ENCODE assay signal across 1 cellular context in genomic region chr1:5976726-5977493, GRCh38.
TF ChIP-seq lines count a peak whose summit lies in the region.

No MANE protein-coding gene starts in this region.

TF ChIP-seq in HCT116, 20 proteins besides CTCF, POLR2A, EP300 and RAD21 (continued from another document):
- TF ChIP-seq ELF1 (IDR thresholded peaks at IDR 0.05; ENCODE audit: borderline replicate concordance, low read depth) = no peak
- no peak for TF ChIP-seq SIN3A (IDR thresholded peaks at IDR 0.05; ENCODE audit: low read depth)
- no peak for TF ChIP-seq ZBTB33 (IDR thresholded peaks at IDR 0.05; ENCODE audit: extremely low read depth, insufficient replicate concordance, low read length)
- no peak for TF ChIP-seq FOSL1 (IDR thresholded peaks at IDR 0.05; ENCODE audit: low read depth)
- no peak for TF ChIP-seq TCF7L2 (IDR thresholded peaks at IDR 0.05; ENCODE audit: borderline replicate concordance, extremely low read depth, insufficient read depth, insufficient read length)
- no peak for TF ChIP-seq CBX3 (IDR thresholded peaks at IDR 0.05; ENCODE audit: low read depth)
- no peak for TF ChIP-seq ZNF274 (IDR thresholded peaks at IDR 0.05; ENCODE audit: low read depth, low read length)
- no peak for TF ChIP-seq EZH2 (IDR thresholded peaks at IDR 0.05)
- TF ChIP-seq MAX (IDR thresholded peaks at IDR 0.05) = no peak
- TF ChIP-seq POLR2AphosphoS5 (IDR thresholded peaks at IDR 0.05; ENCODE audit: low read depth, low read length) = no peak
- TF ChIP-seq ZFX (IDR thresholded peaks at IDR 0.05) = no peak
- no peak for TF ChIP-seq REST (IDR thresholded peaks at IDR 0.05; ENCODE audit: low read depth)
- TF ChIP-seq EZH2phosphoT487 (IDR thresholded peaks at IDR 0.05; ENCODE audit: borderline replicate concordance) = no peak
- TF ChIP-seq SP1 (IDR thresholded peaks at IDR 0.05; ENCODE audit: low read depth) = no peak
